Comparison of ENCODE assay signal across 24 cellular contexts in genomic region chr9:75274781-75275180, GRCh38.
"Had no signal": no experiment of that assay in that cellular context is flagged by ENCODE, and none has a peak within 500 bp of the region (broad histone marks: within the 10 kb centered on the region; RNA-seq: fewer than 3 reads in every experiment).

No MANE protein-coding gene starts in this region.

- H3K4me1 ChIP-seq: colonic mucosa, esophagus squamous epithelium, gastrocnemius medialis, heart right ventricle, left ventricle myocardium inferior, lower lobe of right lung had no signal

- DNase-seq: colonic mucosa; cortex of kidney; effector CD8-positive, alpha-beta T cell; effector memory CD8-positive, alpha-beta T cell; endodermal cell; erythroblast; esophagus squamous epithelium; foreskin fibroblast; foreskin melanocyte; gastrocnemius medialis; glutamatergic neuron; head of caudate nucleus; heart right ventricle; hippocampal formation; left cardiac atrium; left ventricle myocardium inferior; lower lobe of right lung; mesenchymal stem cell; mucosa of descending colon had no signal

- FAIRE-seq: endometrium, islet of Langerhans, keratinocyte had no signal

- H3K36me3 ChIP-seq: colonic mucosa, esophagus squamous epithelium, gastrocnemius medialis, heart right ventricle, left ventricle myocardium inferior, lower lobe of right lung had no signal

- H3K9me3 ChIP-seq: colonic mucosa, gastrocnemius medialis, lower lobe of right lung had no signal

- ATAC-seq: effector memory CD8-positive, alpha-beta T cell; esophagus mucosa; gastrocnemius medialis; heart right ventricle; left cardiac atrium; lower lobe of right lung; mucosa of descending colon had no signal

- H3K4me3 ChIP-seq: colonic mucosa, esophagus squamous epithelium, gastrocnemius medialis, heart right ventricle, left ventricle myocardium inferior, lower lobe of right lung, mucosa of descending colon had no signal

- H3K27me3 ChIP-seq: colonic mucosa, esophagus squamous epithelium, gastrocnemius medialis, heart right ventricle had no signal

- H3K27ac ChIP-seq: colonic mucosa, epithelial cell of prostate, esophagus squamous epithelium, gastrocnemius medialis, heart right ventricle, left ventricle myocardium inferior, lower lobe of right lung had no signal
